In genomic region chr3:184290331-184290730, GRCh38 we compare ENCODE assay signal across 1 cellular context.
TF ChIP-seq lines count a peak whose summit lies in the region.

No MANE protein-coding gene starts in this region.

TF ChIP-seq in H1, 55 proteins besides CTCF, POLR2A, EP300 and RAD21:
- TF ChIP-seq HDAC2 (IDR thresholded peaks at IDR 0.05; ENCODE audit: borderline replicate concordance in 1 of 2, low read depth in 2 of 2, low read length in 2 of 2) = no peak
- no peak for TF ChIP-seq CHD2 (IDR thresholded peaks at IDR 0.05; ENCODE audit: low read length)
TF ChIP-seq in H1: peak in this region for 0.
